In the genomic region with DNA sequence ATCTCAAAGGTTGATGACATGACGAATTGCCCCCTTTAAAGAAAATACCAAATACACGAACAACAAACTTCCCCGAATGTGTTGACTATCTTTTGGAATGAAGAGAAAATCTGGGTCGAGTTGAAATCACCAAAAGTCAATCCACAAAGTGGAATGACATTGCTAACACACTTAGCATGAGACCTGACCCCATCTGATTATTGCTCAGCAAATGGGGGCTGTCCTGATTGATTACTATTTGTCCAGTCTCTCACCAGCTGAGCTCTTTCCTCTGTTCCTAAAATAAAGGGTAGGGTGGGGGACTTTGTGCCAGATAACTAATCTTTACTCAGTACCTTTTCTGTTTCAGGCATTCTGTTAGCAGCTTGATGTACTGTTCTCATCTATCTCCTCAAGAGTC, we compare ENCODE assay signal across 22 cellular contexts.
DNase-seq lines count a peak whose midpoint lies in the region; FAIRE-seq and TF ChIP-seq lines count a peak whose summit lies in the region.
"Had no signal": no experiment of that assay in that cellular context is flagged by ENCODE, and none has a peak within 500 bp of the region (broad histone marks: within the 10 kb centered on the region; RNA-seq: fewer than 3 reads in every experiment).

No MANE protein-coding gene starts in this region.

- H3K23ac ChIP-seq in mesendoderm (ENCODE audit: low read length): no peak overlapping the region

- intact Hi-C loops in dorsolateral prefrontal cortex (cut with DNase I): no loop called here

- no peak overlapping the region for H2AK5ac ChIP-seq in mesendoderm (ENCODE audit: low read length)

- no peak overlapping the region for H2BK15ac ChIP-seq in mesendoderm (replicated peaks; ENCODE audit: low read depth)

- H3K27ac ChIP-seq in angular gyrus (ENCODE audit: low read depth, low read length): peak overlapping the region; percentile 98
- H3K27ac ChIP-seq in dorsolateral prefrontal cortex: peak overlapping the region; percentile 49 to 99 (median 96)
- no peak overlapping the region for H3K27ac ChIP-seq in mesendoderm (ENCODE audit: low read depth, low read length)
- H3K27ac ChIP-seq in small intestine (ENCODE audit: low read depth in 1 of 2, low read length in 1 of 2): no peak overlapping the region
- H3K27ac ChIP-seq: 22Rv1; A549; BLaER1 treated with 17β-estradiol and CSF1 and Interleukin-3, amounts not matched to agents 10 nM and 100 nM had no signal

- H4K8ac ChIP-seq in mesendoderm (ENCODE audit: low read depth, low read length): no peak overlapping the region

- H4K5ac ChIP-seq in mesendoderm (ENCODE audit: low read length): no peak overlapping the region

- no peak overlapping the region for H3K56ac ChIP-seq in mesendoderm (ENCODE audit: low read length)

- no peaks in the 10 kb centered on the region for H3K9me3 ChIP-seq in small intestine (ENCODE audit: control insufficient read depth, low read depth)
- H3K9me3 ChIP-seq: A549; BE2C; BLaER1 treated with 17β-estradiol and CSF1 and Interleukin-3, amounts not matched to agents 10 nM and 100 nM had no signal

- H3K27me3 ChIP-seq in dorsolateral prefrontal cortex: no peaks in the 10 kb centered on the region
- H3K27me3 ChIP-seq in mesendoderm (ENCODE audit: insufficient read depth, low read length, poor library complexity): no peaks in the 10 kb centered on the region
- peaks cover 0 to 3% of the 10 kb centered on the region in 2 donors for H3K27me3 ChIP-seq in small intestine (ENCODE audit: control insufficient read depth in 2 of 2, insufficient read depth in 2 of 2, low read length in 2 of 2)
- H3K27me3 ChIP-seq: BLaER1 treated with 17β-estradiol and CSF1 and Interleukin-3, amounts not matched to agents 10 nM and 100 nM had no signal

- H3K9ac ChIP-seq in mesendoderm (ENCODE audit: low read length): no peak overlapping the region
- H3K9ac ChIP-seq: BLaER1 treated with 17β-estradiol and CSF1 and Interleukin-3, amounts not matched to agents 10 nM and 100 nM had no signal

- no peak for DNase-seq in dorsolateral prefrontal cortex
- peak; percentile 79 for DNase-seq in mesendoderm
- DNase-seq in small intestine: no peak
- DNase-seq in activated CD4-positive, alpha-beta T cell treated with anti-CD3 and anti-CD28 coated beads, Interleukin-2, amount 50 U/mL, for 4 hours: no peak
- no peak for DNase-seq in HPDE6-E6E7 (ENCODE audit: extremely low spot score)
- DNase-seq: ACHN; AML-193; BE2C; CD4-positive, alpha-beta T cell; CD8-positive, alpha-beta memory T cell; DMS53; DMS79 treated with DMSO at 0.1 percent for 48 hours; GF-D8; H9 had no signal

- no peak for FAIRE-seq in small intestine (lab: Jason Lieb, UNC)
- FAIRE-seq: A549, D721Med, GM12891, GM18507 had no signal

- H3K79me1 ChIP-seq in mesendoderm (ENCODE audit: low read length): no peaks in the 10 kb centered on the region

- H3K18ac ChIP-seq in mesendoderm (ENCODE audit: low read length): no peak overlapping the region

- no peak overlapping the region for H3K4me2 ChIP-seq in mesendoderm (ENCODE audit: low read length)
- H3K4me2 ChIP-seq: A549; BLaER1 treated with 17β-estradiol and CSF1 and Interleukin-3, amounts not matched to agents 10 nM and 100 nM; GM23338 had no signal

- no peak overlapping the region for H3K4me3 ChIP-seq in dorsolateral prefrontal cortex
- no peak overlapping the region for H3K4me3 ChIP-seq in mesendoderm (ENCODE audit: low read length)
- no peak overlapping the region for H3K4me3 ChIP-seq in small intestine (ENCODE audit: low read depth in 1 of 2, low read length in 2 of 2)
- H3K4me3 ChIP-seq: A549; BLaER1 treated with 17β-estradiol and CSF1 and Interleukin-3, amounts not matched to agents 10 nM and 100 nM; GM23338 had no signal

- H3K36me3 ChIP-seq in mesendoderm (ENCODE audit: control insufficient read depth, insufficient read depth, low read length) (no peaks in the 10 kb centered on the region), small intestine (ENCODE audit: control insufficient read depth in 2 of 2, insufficient read depth in 2 of 2, low read length in 2 of 2) (no peaks in the 10 kb centered on the region)
- H3K36me3 ChIP-seq: BE2C had no signal

- H2BK120ac ChIP-seq in mesendoderm (ENCODE audit: low read depth, low read length): no peak overlapping the region

- no peak overlapping the region for H3K4ac ChIP-seq in mesendoderm (ENCODE audit: low read depth, low read length)

- H3K79me2 ChIP-seq in mesendoderm (ENCODE audit: control insufficient read depth, insufficient read depth, low read length): no peaks in the 10 kb centered on the region

- H2BK5ac ChIP-seq in mesendoderm (ENCODE audit: low read length): no peak overlapping the region

- H3K4me1 ChIP-seq in mesendoderm (ENCODE audit: control insufficient read depth, low read depth, low read length) (peaks cover 7% of the 10 kb centered on the region), small intestine (ENCODE audit: control insufficient read depth in 2 of 2, insufficient read depth in 1 of 2, low read depth in 1 of 2, low read length in 1 of 2) (no peaks in the 10 kb centered on the region)
- H3K4me1 ChIP-seq: A549, BE2C had no signal

- no CpG with 5 or more reads among the region's 4 CpGs for WGBS in mesendoderm (ENCODE audit: extremely low coverage, insufficient coverage, low lambda C conversion rate)
- WGBS in small intestine, 3 donors: 26 to 50% (median 41%) methylated on average over 4 of the region's 4 CpGs

- TF ChIP-seq CTCF in dorsolateral prefrontal cortex (IDR thresholded peaks at IDR 0.05 in 54 of 56, conservative IDR thresholded peaks at IDR 0.05 in 2 of 56; ENCODE audit: low read depth in 1 of 56, partially characterized antibody in 56 of 56): no peak

Comparison
In these comparisons a context has a peak if more than half of its experiments do, and no peak if none do; other contexts are left out.
1. H3K27ac ChIP-seq: peak in angular gyrus (single experiment) and dorsolateral prefrontal cortex (59 of 59); none in mesendoderm (single experiment) and small intestine (0 of 2).